1 cellular context compared by ENCODE assay signal in the genomic region with DNA sequence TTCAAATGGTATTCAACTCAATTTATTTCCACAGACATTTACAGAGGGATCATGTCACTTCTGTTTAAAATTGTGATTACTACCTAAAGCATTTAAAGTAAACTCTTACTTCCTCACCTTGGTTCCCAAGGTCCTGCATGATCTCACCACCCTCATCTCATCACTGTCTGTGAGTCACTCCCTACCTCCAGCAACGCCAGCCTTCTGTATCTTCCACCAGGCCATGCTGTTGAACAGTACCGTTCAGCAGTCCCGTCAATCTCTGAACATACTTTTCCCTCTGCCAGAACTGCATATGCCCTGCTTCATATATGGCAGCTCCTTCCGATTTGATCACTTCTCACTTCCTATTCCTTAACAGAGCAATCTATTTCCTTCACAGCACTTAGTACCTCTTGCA.
TF ChIP-seq lines count a peak whose summit lies in the region.

No MANE protein-coding gene starts in this region.

TF ChIP-seq in HEK293, 187 proteins besides CTCF, POLR2A, EP300 and RAD21 (continued from another document):
- no peak for TF ChIP-seq REST (tag by site-specific recombination; IDR thresholded peaks at IDR 0.05)
- TF ChIP-seq, protein P1, sequence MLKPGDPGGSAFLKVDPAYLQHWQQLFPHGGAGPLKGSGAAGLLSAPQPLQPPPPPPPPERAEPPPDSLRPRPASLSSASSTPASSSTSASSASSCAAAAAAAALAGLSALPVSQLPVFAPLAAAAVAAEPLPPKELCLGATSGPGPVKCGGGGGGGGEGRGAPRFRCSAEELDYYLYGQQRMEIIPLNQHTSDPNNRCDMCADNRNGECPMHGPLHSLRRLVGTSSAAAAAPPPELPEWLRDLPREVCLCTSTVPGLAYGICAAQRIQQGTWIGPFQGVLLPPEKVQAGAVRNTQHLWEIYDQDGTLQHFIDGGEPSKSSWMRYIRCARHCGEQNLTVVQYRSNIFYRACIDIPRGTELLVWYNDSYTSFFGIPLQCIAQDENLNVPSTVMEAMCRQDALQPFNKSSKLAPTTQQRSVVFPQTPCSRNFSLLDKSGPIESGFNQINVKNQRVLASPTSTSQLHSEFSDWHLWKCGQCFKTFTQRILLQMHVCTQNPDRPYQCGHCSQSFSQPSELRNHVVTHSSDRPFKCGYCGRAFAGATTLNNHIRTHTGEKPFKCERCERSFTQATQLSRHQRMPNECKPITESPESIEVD (tag by site-specific recombination; IDR thresholded peaks at IDR 0.05), result no peak
- TF ChIP-seq GLIS1 (tag by site-specific recombination; IDR thresholded peaks at IDR 0.05), result peak; percentile 90
- no peak for TF ChIP-seq ZNF223 (tag by site-specific recombination; IDR thresholded peaks at IDR 0.05)
- 0 out of 2 replicates have a peak, but pooled peaks have one; percentile 25 for TF ChIP-seq ZNF366 (tag by site-specific recombination; conservative IDR thresholded peaks at IDR 0.05)
- TF ChIP-seq, protein P2, sequence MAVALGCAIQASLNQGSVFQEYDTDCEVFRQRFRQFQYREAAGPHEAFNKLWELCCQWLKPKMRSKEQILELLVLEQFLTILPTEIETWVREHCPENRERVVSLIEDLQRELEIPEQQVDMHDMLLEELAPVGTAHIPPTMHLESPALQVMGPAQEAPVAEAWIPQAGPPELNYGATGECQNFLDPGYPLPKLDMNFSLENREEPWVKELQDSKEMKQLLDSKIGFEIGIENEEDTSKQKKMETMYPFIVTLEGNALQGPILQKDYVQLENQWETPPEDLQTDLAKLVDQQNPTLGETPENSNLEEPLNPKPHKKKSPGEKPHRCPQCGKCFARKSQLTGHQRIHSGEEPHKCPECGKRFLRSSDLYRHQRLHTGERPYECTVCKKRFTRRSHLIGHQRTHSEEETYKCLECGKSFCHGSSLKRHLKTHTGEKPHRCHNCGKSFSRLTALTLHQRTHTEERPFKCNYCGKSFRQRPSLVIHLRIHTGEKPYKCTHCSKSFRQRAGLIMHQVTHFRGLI (tag by site-specific recombination; IDR thresholded peaks at IDR 0.05), result no peak
- no peak for TF ChIP-seq ZNF610 (tag by site-specific recombination; IDR thresholded peaks at IDR 0.05; ENCODE audit: borderline replicate concordance)
- no peak for TF ChIP-seq ZNF114 (tag by site-specific recombination; IDR thresholded peaks at IDR 0.05)
- TF ChIP-seq ZNF514 (tag by site-specific recombination; IDR thresholded peaks at IDR 0.05), result no peak
- TF ChIP-seq ZBTB11 (tag by site-specific recombination; conservative IDR thresholded peaks at IDR 0.05; ENCODE audit: low read depth), result no peak
- TF ChIP-seq ZNF600 (tag by site-specific recombination; IDR thresholded peaks at IDR 0.05), result peak; percentile 70; the same call in 1 of the 2 replicates
- 0 out of 2 replicates have a peak, but pooled peaks have one; percentile 45 for TF ChIP-seq ZNF629 (tag by site-specific recombination; IDR thresholded peaks at IDR 0.05)
- TF ChIP-seq ELK4 (IDR thresholded peaks at IDR 0.05; ENCODE audit: borderline replicate concordance, low read depth, low read length), result no peak
- TF ChIP-seq ZNF510 (tag by site-specific recombination; IDR thresholded peaks at IDR 0.05; ENCODE audit: insufficient replicate concordance), result no peak
- TF ChIP-seq ZBTB20 (tag by site-specific recombination; IDR thresholded peaks at IDR 0.05), result no peak
- TF ChIP-seq ZFP69B (tag by site-specific recombination; IDR thresholded peaks at IDR 0.05), result no peak
- no peak for TF ChIP-seq ZNF391 (tag by site-specific recombination; IDR thresholded peaks at IDR 0.05; ENCODE audit: borderline replicate concordance, low read depth)
- TF ChIP-seq HIC1 (tag by site-specific recombination; IDR thresholded peaks at IDR 0.05), result 0 out of 2 replicates have a peak, but pooled peaks have one; percentile 21
- TF ChIP-seq SCRT2 (tag by site-specific recombination; IDR thresholded peaks at IDR 0.05), result no peak
- no peak for TF ChIP-seq ZNF280D (tag by site-specific recombination; IDR thresholded peaks at IDR 0.05)
- no peak for TF ChIP-seq ZNF624 (tag by site-specific recombination; IDR thresholded peaks at IDR 0.05)
- no peak for TF ChIP-seq ZNF670 (tag by site-specific recombination; IDR thresholded peaks at IDR 0.05; ENCODE audit: low read depth)
- no peak for TF ChIP-seq SCRT1 (tag by site-specific recombination; IDR thresholded peaks at IDR 0.05; ENCODE audit: borderline replicate concordance)
- TF ChIP-seq, protein P3, sequence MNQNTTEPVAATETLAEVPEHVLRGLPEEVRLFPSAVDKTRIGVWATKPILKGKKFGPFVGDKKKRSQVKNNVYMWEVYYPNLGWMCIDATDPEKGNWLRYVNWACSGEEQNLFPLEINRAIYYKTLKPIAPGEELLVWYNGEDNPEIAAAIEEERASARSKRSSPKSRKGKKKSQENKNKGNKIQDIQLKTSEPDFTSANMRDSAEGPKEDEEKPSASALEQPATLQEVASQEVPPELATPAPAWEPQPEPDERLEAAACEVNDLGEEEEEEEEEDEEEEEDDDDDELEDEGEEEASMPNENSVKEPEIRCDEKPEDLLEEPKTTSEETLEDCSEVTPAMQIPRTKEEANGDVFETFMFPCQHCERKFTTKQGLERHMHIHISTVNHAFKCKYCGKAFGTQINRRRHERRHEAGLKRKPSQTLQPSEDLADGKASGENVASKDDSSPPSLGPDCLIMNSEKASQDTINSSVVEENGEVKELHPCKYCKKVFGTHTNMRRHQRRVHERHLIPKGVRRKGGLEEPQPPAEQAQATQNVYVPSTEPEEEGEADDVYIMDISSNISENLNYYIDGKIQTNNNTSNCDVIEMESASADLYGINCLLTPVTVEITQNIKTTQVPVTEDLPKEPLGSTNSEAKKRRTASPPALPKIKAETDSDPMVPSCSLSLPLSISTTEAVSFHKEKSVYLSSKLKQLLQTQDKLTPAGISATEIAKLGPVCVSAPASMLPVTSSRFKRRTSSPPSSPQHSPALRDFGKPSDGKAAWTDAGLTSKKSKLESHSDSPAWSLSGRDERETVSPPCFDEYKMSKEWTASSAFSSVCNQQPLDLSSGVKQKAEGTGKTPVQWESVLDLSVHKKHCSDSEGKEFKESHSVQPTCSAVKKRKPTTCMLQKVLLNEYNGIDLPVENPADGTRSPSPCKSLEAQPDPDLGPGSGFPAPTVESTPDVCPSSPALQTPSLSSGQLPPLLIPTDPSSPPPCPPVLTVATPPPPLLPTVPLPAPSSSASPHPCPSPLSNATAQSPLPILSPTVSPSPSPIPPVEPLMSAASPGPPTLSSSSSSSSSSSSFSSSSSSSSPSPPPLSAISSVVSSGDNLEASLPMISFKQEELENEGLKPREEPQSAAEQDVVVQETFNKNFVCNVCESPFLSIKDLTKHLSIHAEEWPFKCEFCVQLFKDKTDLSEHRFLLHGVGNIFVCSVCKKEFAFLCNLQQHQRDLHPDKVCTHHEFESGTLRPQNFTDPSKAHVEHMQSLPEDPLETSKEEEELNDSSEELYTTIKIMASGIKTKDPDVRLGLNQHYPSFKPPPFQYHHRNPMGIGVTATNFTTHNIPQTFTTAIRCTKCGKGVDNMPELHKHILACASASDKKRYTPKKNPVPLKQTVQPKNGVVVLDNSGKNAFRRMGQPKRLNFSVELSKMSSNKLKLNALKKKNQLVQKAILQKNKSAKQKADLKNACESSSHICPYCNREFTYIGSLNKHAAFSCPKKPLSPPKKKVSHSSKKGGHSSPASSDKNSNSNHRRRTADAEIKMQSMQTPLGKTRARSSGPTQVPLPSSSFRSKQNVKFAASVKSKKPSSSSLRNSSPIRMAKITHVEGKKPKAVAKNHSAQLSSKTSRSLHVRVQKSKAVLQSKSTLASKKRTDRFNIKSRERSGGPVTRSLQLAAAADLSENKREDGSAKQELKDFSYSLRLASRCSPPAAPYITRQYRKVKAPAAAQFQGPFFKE (tag by site-specific recombination; IDR thresholded peaks at IDR 0.05; ENCODE audit: borderline replicate concordance), result no peak
- TF ChIP-seq SP7 (tag by site-specific recombination; IDR thresholded peaks at IDR 0.05), result peak; percentile 32; the same call in 1 of the 2 replicates
- TF ChIP-seq ZNF521 (tag by site-specific recombination; IDR thresholded peaks at IDR 0.05), result no peak
- TF ChIP-seq ZSCAN16 (tag by site-specific recombination; IDR thresholded peaks at IDR 0.05), result no peak
- TF ChIP-seq ZNF660 (tag by site-specific recombination; IDR thresholded peaks at IDR 0.05), result peak; percentile 80; the same call in 1 of the 2 replicates
